ENCODE assay signal across 1 cellular context in the genomic region with DNA sequence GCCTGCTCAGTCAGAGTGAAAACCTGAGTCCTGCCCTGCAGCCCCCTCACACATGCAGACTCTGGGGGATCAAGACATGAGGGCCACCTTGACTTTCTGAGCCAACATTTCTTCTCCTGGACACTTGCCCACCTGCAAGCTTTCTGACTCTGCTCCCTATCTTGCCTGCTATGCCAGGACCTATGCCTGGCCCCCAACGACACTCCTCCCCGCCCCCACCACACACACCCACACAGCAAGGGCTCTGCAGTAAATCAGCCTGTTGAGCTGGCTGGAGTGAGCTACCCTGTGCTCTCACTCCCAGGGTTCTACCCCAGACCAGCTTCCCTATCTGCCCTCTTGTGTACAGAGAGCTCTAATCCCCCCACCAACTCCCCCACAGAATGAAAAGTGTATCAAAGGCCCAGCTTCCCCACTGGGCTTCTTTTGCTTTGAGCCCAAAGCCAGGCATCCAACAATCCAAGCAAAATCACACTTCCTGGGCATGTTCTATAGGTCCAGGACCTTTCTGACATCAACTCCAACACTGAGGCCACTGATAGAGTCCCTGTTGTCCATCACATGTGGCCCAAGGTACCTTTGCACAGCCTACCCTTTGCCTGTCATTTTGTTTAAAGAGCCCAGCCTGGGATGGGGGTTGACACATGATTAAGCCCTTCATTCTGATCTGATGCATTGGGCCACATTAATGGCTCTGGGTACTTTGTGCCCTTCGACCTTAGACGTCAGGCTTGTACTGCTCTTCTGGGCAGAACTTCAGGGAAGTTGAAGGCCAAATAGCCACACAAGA.
TF ChIP-seq lines count a peak whose summit lies in the region.

No MANE protein-coding gene starts in this region.

TF ChIP-seq in A549, 52 proteins besides CTCF, POLR2A, EP300 and RAD21:
- TF ChIP-seq JUNB (IDR thresholded peaks at IDR 0.05) (no peak), TFCP2L1 (CRISPR knock-in tag; IDR thresholded peaks at IDR 0.05) (no peak), CBX8 (IDR thresholded peaks at IDR 0.05) (no peak), CHD2 (IDR thresholded peaks at IDR 0.05; ENCODE audit: low read length, partially characterized antibody) (no peak), ZFP36 (IDR thresholded peaks at IDR 0.05; ENCODE audit: borderline replicate concordance, partially characterized antibody) (no peak), ESRRA (IDR thresholded peaks at IDR 0.05; ENCODE audit: borderline replicate concordance, low read length) (no peak), RARB (CRISPR knock-in tag; IDR thresholded peaks at IDR 0.05) (no peak), HOXB13 (CRISPR knock-in tag; IDR thresholded peaks at IDR 0.05; ENCODE audit: low read depth) (no peak), POLR2AphosphoS2 (conservative IDR thresholded peaks at IDR 0.05; ENCODE audit: low read length) (no peak), RFX5 (IDR thresholded peaks at IDR 0.05) (no peak), FOSB (CRISPR knock-in tag; IDR thresholded peaks at IDR 0.05) (no peak)
